7 cellular contexts compared by ENCODE assay signal in the genomic region with DNA sequence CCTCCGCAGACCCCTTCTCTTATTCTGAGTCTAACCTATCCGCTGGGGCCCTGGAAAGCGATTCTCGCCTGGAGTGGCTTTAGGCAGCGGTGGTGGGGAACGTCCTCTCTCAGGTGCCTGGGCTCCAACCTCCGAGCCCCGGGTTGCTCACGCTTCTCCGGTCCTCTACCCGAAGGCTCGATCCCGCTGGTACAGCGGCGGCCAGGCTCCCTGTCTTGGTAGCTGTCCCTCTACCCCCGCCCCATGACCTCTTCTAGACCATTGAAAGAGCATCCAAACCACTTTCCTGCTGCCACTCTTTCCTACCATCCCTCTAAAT. TPM values are rescaled to one million over a fixed set of nuclear protein-coding genes. Genes with fewer than 3 reads are reported as not detected.
DNase-seq lines count a peak whose midpoint lies in the region; ATAC-seq and TF ChIP-seq lines count a peak whose summit lies in the region.

No MANE protein-coding gene starts in this region.

- WGBS in hepatocyte (ENCODE audit: low lambda C conversion rate, missing lambda C conversion rate) = under 1% methylated on average over 16 of the region's 16 CpGs

- H3K4me1 Mint-ChIP-seq in activated naive CD8-positive, alpha-beta T cell treated with anti-CD3 and anti-CD28 coated beads, Interleukin-2, amount 50 U/mL, for 24 hours = peaks cover 32% of the 10 kb centered on the region

- H2AFZ ChIP-seq in Loucy (ENCODE audit: low read length) = peak overlapping the region; percentile 48
- H2AFZ ChIP-seq in hepatocyte = peak overlapping the region; percentile 98

- H3K27ac Mint-ChIP-seq in activated naive CD8-positive, alpha-beta T cell treated with anti-CD3 and anti-CD28 coated beads, Interleukin-2, amount 50 U/mL, for 24 hours = peak overlapping the region; percentile 48

- H3K4me3 ChIP-seq in GM12864 (ENCODE audit: low read depth, low read length) = peak overlapping the region; percentile 59
- H3K4me3 ChIP-seq in Loucy (ENCODE audit: low read length, poor library complexity, severe bottlenecking) = peak overlapping the region; percentile 74
- H3K4me3 ChIP-seq in hepatocyte = peak overlapping the region; percentile 72
- peak overlapping the region; percentile 39 to 82 (median 75) for H3K4me3 ChIP-seq in skin epidermis

- no peaks in the 10 kb centered on the region for H3F3A ChIP-seq in Loucy (ENCODE audit: low read depth)

- H3K9me2 ChIP-seq in Loucy (replicated peaks; ENCODE audit: low read depth, low read length) = no peaks in the 10 kb centered on the region
- no peaks in the 10 kb centered on the region for H3K9me2 ChIP-seq in hepatocyte (replicated peaks; ENCODE audit: insufficient read depth)

- H3K79me2 ChIP-seq in Loucy (ENCODE audit: insufficient read depth, low read length) (no peaks in the 10 kb centered on the region), hepatocyte (peaks cover 49% of the 10 kb centered on the region)

- H3K27me3 ChIP-seq in Loucy (ENCODE audit: insufficient read depth, low read length, poor library complexity, severe bottlenecking) (no peaks in the 10 kb centered on the region), hepatocyte (no peaks in the 10 kb centered on the region)

- H3K9me3 ChIP-seq in Loucy (ENCODE audit: insufficient read depth, low read depth, low read length) (no peaks in the 10 kb centered on the region), hepatocyte (ENCODE audit: low read depth) (no peaks in the 10 kb centered on the region)

- H3K27me3 Mint-ChIP-seq in activated naive CD8-positive, alpha-beta T cell treated with anti-CD3 and anti-CD28 coated beads, Interleukin-2, amount 50 U/mL, for 24 hours = peaks cover 13% of the 10 kb centered on the region

- no peak for TF ChIP-seq CTCF in GM12864 (IDR thresholded peaks at IDR 0.05; ENCODE audit: low read depth, low read length, missing control alignments)
- no peak for TF ChIP-seq CTCF in Loucy (conservative IDR thresholded peaks at IDR 0.05; ENCODE audit: low read length)
- no peak for TF ChIP-seq CTCF in hepatocyte (IDR thresholded peaks at IDR 0.05; ENCODE audit: poor library complexity)

- peak overlapping the region; percentile 65 for H3K9ac ChIP-seq in Loucy (ENCODE audit: low read depth, low read length, poor library complexity, severe bottlenecking)

- H3K4me1 ChIP-seq in Loucy (ENCODE audit: insufficient read depth, low read length, poor library complexity, severe bottlenecking) (peaks cover 24% of the 10 kb centered on the region), hepatocyte (ENCODE audit: insufficient read depth) (peaks cover 14% of the 10 kb centered on the region)

- peak overlapping the region; percentile 86 for H3K4me3 Mint-ChIP-seq in activated naive CD8-positive, alpha-beta T cell treated with anti-CD3 and anti-CD28 coated beads, Interleukin-2, amount 50 U/mL, for 24 hours

- H3K27ac ChIP-seq in hepatocyte = peak overlapping the region; percentile 95
- peak overlapping the region; percentile 56 to 96 (median 90) for H3K27ac ChIP-seq in skin epidermis

- ATAC-seq in GM21786 (IDR thresholded peaks at IDR 0.05; ENCODE audit: unreplicated experiment) (peak; percentile 32), GM21381 (IDR thresholded peaks at IDR 0.05; ENCODE audit: unreplicated experiment) (no peak)
- ATAC-seq in activated naive CD8-positive, alpha-beta T cell treated with anti-CD3 and anti-CD28 coated beads, Interleukin-2, amount 50 U/mL, for 24 hours = peak; percentile 52

- no peaks in the 10 kb centered on the region for H3K9me3 Mint-ChIP-seq in activated naive CD8-positive, alpha-beta T cell treated with anti-CD3 and anti-CD28 coated beads, Interleukin-2, amount 50 U/mL, for 24 hours

- DNase-seq in GM12864 (ENCODE audit: low read depth) (no peak), hepatocyte (ENCODE audit: low spot score) (no peak)
- no peak for DNase-seq in activated naive CD8-positive, alpha-beta T cell treated with anti-CD3 and anti-CD28 coated beads, Interleukin-2, amount 50 U/mL, for 24 hours

- H4K20me1 ChIP-seq in Loucy (ENCODE audit: insufficient read depth, low read length, poor library complexity, severe bottlenecking) = no peaks in the 10 kb centered on the region
- peaks cover 10% of the 10 kb centered on the region for H4K20me1 ChIP-seq in hepatocyte (ENCODE audit: insufficient read depth, poor library complexity, severe bottlenecking)

- peak overlapping the region; percentile 77 for H3K4me2 ChIP-seq in Loucy (ENCODE audit: low read depth, low read length, poor library complexity, severe bottlenecking)
- H3K4me2 ChIP-seq in hepatocyte = peak overlapping the region; percentile 82

- H3K36me3 ChIP-seq in Loucy (ENCODE audit: insufficient read depth, low read length) = no peaks in the 10 kb centered on the region
- no peaks in the 10 kb centered on the region for H3K36me3 ChIP-seq in hepatocyte (replicated peaks; ENCODE audit: insufficient read depth, low read depth)

- H3K36me3 Mint-ChIP-seq in activated naive CD8-positive, alpha-beta T cell treated with anti-CD3 and anti-CD28 coated beads, Interleukin-2, amount 50 U/mL, for 24 hours (ENCODE audit: low read depth) = no peaks in the 10 kb centered on the region

RNA-seq across cellular contexts. Expression of a gene that starts 0.5 kb away (rescaled TPM):
- total RNA-seq in hepatocyte = 30.1 and 35.6 TPM in 2 replicates
- polyA plus RNA-seq in hepatocyte = 79.7 and 89.5 TPM in 2 replicates

RNA-seq across cellular contexts. Expression of a gene that starts 43.6 kb away (rescaled TPM):
- 4.0 and 4.1 TPM in 2 replicates for total RNA-seq in hepatocyte
- polyA plus RNA-seq in hepatocyte = 0.66 and 0.85 TPM in 2 replicates

RNA-seq across cellular contexts. Expression of a gene that starts 48.6 kb away (rescaled TPM):
- total RNA-seq in hepatocyte = not detected in 2 replicates
- polyA plus RNA-seq in hepatocyte = not detected in 2 replicates
